ENCODE assay signal across 7 cellular contexts in the genomic region with DNA sequence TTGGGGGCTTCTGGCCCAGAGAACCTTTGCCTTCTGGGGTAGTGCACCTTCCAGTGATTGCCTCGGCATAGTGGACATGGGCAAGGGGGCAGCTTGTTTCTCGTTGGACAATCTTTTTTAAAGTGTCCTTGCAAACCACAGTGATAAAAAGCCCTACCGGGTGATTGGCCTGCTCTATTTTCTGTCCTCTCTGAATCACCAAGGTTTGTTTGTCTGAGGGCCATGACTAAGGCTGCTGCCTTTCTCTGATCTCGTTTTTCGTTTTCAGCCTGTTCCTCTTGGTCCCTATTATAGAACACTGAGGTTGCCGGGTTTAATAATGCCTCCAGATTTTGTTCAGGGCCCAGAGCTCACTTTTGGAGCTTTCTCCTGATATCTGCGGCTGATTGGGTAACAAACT. TPM values are rescaled to one million over a fixed set of nuclear protein-coding genes. Genes with fewer than 3 reads are reported as not detected.
DNase-seq lines count a peak whose midpoint lies in the region; FAIRE-seq and TF ChIP-seq lines count a peak whose summit lies in the region.
"Not testable (repeated sequence)": the region's sequence is repeated elsewhere in the genome, so short reads cannot be mapped to it uniquely, and the experiment has no call there.

No MANE protein-coding gene starts in this region.

- H2BK5ac ChIP-seq in mesenchymal stem cell (ENCODE audit: low read depth, low read length, poor library complexity, severe bottlenecking), result not testable (repeated sequence)

- not testable (repeated sequence) for H2AFZ ChIP-seq in mesenchymal stem cell (ENCODE audit: low read depth, low read length)

- not testable (repeated sequence) for TF ChIP-seq EP300 in esophagus muscularis mucosa (IDR thresholded peaks at IDR 0.05)

- WGBS in esophagus muscularis mucosa, result 85% methylated on average over 5 of the region's 7 CpGs
- WGBS in mesenchymal stem cell, result 73% methylated on average over 7 of the region's 7 CpGs

- not testable (repeated sequence) for H4K8ac ChIP-seq in mesenchymal stem cell (ENCODE audit: low read length)

- not testable (repeated sequence) for TF ChIP-seq POLR2A in H54 (IDR thresholded peaks at IDR 0.05; ENCODE audit: low read depth, low read length); esophagus muscularis mucosa (IDR thresholded peaks at IDR 0.05; ENCODE audit: low read depth)

- not testable (repeated sequence) for H3K27ac ChIP-seq in esophagus muscularis mucosa (replicated peaks in 1 of 4); mesenchymal stem cell (ENCODE audit: low read length, poor library complexity, severe bottlenecking)

- H3K18ac ChIP-seq in mesenchymal stem cell (ENCODE audit: low read depth in 1 of 2, low read length in 2 of 2), result not testable (repeated sequence)

- not testable (repeated sequence) for H3K9me3 ChIP-seq in esophagus muscularis mucosa; mesenchymal stem cell (ENCODE audit: control insufficient read depth, low read length)

- not testable (repeated sequence) for H2BK15ac ChIP-seq in mesenchymal stem cell (ENCODE audit: low read depth, poor library complexity, severe bottlenecking)

- H3K14ac ChIP-seq in mesenchymal stem cell (ENCODE audit: low read length in 2 of 2), result not testable (repeated sequence)

- DNase-seq in DMS53 (lab: John Stamatoyannopoulos, UW), result peak; percentile 57
- not testable (repeated sequence) for DNase-seq in H54 (ENCODE audit: insufficient read length, low spot score)
- peak; percentile 71 for DNase-seq in M059J (ENCODE audit: low read depth)
- DNase-seq in RPMI7951 (ENCODE audit: low read depth), result peak; percentile 37
- peak; percentile 46 for DNase-seq in astrocyte of the hippocampus (ENCODE audit: low read depth, low spot score)
- peak; percentile 10 for DNase-seq in esophagus muscularis mucosa (ENCODE audit: extremely low spot score)
- peak; percentile 11 for DNase-seq in mesenchymal stem cell

- intact Hi-C loops in esophagus muscularis mucosa (cut with DNase I), result not testable (repeated sequence)

- H3K4me2 ChIP-seq in mesenchymal stem cell (ENCODE audit: low read length, poor library complexity, severe bottlenecking), result not testable (repeated sequence)

- H2BK120ac ChIP-seq in mesenchymal stem cell (ENCODE audit: low read depth, low read length), result not testable (repeated sequence)

- not testable (repeated sequence) for TF ChIP-seq CTCF in esophagus muscularis mucosa (IDR thresholded peaks at IDR 0.05)

- FAIRE-seq in H54 (lab: Jason Lieb, UNC), result peak; percentile 41

- H2AK5ac ChIP-seq in mesenchymal stem cell (ENCODE audit: low read length, severe bottlenecking), result not testable (repeated sequence)

- H3K23ac ChIP-seq in mesenchymal stem cell (ENCODE audit: low read length in 2 of 2), result not testable (repeated sequence)

- not testable (repeated sequence) for H3K4ac ChIP-seq in mesenchymal stem cell (ENCODE audit: low read depth in 1 of 2, low read length in 2 of 2)

- H2BK12ac ChIP-seq in mesenchymal stem cell (ENCODE audit: low read length in 2 of 2), result not testable (repeated sequence)

- not testable (repeated sequence) for H3K36me3 ChIP-seq in esophagus muscularis mucosa; mesenchymal stem cell (ENCODE audit: control insufficient read depth in 1 of 2, insufficient read depth in 2 of 2, low read depth in 1 of 2, low read length in 2 of 2)

- H4K91ac ChIP-seq in mesenchymal stem cell (ENCODE audit: low read length), result not testable (repeated sequence)

- not testable (repeated sequence) for H3K27me3 ChIP-seq in esophagus muscularis mucosa
- peaks cover 0 to 31% of the 10 kb centered on the region in 2 experiments for H3K27me3 ChIP-seq in mesenchymal stem cell (ENCODE audit: control insufficient read depth in 1 of 2, insufficient read depth in 1 of 2, low read length in 2 of 2)

- H3K9ac ChIP-seq in mesenchymal stem cell (ENCODE audit: low read length), result not testable (repeated sequence)

- not testable (repeated sequence) for H3K4me1 ChIP-seq in esophagus muscularis mucosa; mesenchymal stem cell (ENCODE audit: control insufficient read depth, insufficient read depth, low read depth, low read length)

- H3K79me1 ChIP-seq in mesenchymal stem cell (replicated peaks; ENCODE audit: low read length, poor library complexity, severe bottlenecking), result not testable (repeated sequence)

- not testable (repeated sequence) for H3K4me3 ChIP-seq in esophagus muscularis mucosa; mesenchymal stem cell (ENCODE audit: insufficient read depth in 1 of 2, low read depth in 1 of 2, low read length in 2 of 2)

RNA-seq across cellular contexts. Expression of gene ABCD3, which starts 42.5 kb away (rescaled TPM):
- 42.8 and 73.5 TPM in 2 replicates for total RNA-seq in M059J (2014; rRNA removed; shearing (Covaris generic))
- 54.1 and 60.8 TPM in 2 replicates for total RNA-seq in RPMI7951 (2014; rRNA removed; shearing (Covaris generic))
- 10 to 100 TPM; 25.0 to 59.4 (median 27.9) TPM for total RNA-seq in esophagus muscularis mucosa
- 21.1 TPM for polyA plus RNA-seq in mesenchymal stem cell (2013, experiment 1 of 2)
- 22.2 TPM for polyA plus RNA-seq in mesenchymal stem cell (2013, experiment 2 of 2)
